In the genomic region with DNA sequence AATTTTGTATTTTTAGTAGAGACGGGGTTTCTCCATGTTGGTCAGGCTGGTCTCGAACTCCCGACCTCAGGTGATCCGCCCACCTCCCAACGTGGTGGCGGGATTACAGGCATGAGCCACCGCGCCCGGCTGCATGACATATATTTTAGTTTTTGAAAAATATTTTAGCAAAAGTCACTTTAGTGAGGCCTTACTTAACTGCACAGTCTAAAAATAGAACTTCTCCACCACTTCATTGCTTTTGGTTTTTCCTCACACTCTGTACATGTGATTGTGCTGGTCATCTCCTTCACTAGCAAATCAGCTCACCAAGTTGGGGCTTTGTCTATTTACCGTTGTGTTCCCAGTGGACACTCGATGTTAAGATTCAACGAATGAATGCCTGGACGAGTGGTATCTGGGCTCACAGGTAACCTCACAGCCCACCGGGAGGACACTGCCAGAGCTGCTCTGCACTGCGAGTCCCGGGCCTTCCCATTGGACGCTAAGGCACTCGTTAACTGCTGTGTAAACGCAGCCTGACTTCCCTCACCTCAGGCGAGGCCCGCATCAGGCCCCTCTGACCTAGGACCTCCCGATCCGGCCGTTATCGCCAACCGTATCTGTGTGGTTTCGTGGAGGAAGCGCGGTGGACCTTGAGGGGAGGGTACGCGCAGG, we compare ENCODE assay signal across 1 cellular context.
TF ChIP-seq lines count a peak whose summit lies in the region.

No MANE protein-coding gene starts in this region.

TF ChIP-seq in IMR-90, 13 proteins besides CTCF, POLR2A, EP300 and RAD21:
- TF ChIP-seq CHD1 (IDR thresholded peaks at IDR 0.05; ENCODE audit: low read depth, low read length) (no peak), MXI1 (IDR thresholded peaks at IDR 0.05; ENCODE audit: borderline replicate concordance, low read depth, low read length) (0 out of 2 replicates have a peak, but pooled peaks have one; percentile 14)
TF ChIP-seq in IMR-90: peak in this region for 1.
